ENCODE assay signal across 27 cellular contexts in the genomic region with DNA sequence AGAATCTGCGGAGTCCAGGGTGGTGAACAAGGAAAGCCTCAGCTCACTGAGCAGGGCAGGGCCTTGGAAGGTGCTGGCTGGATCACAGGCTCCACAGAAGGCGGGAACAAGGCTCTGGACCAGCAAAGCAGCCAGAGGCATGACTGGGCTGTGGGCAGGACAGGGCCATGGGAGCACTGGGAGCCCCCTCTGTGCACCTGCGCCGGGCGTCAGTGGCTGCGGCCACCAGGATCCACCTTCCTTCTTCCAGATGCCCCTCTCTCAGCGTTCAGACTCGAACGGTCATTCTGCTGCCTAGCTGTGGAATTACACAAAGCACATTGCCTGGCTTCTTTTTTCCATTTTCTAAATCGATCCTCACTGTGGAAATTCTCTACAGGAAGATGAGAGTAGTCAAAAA.
"Had no signal": no experiment of that assay in that cellular context is flagged by ENCODE, and none has a peak within 500 bp of the region (broad histone marks: within the 10 kb centered on the region; RNA-seq: fewer than 3 reads in every experiment).

No MANE protein-coding gene starts in this region.

- DNase-seq: activated B cell treated with CpG ODN at 0.5 μM for 24 hours; activated CD4-positive, alpha-beta T cell treated with anti-CD3 and anti-CD28 coated beads for 48 hours; activated CD4-positive, alpha-beta T cell treated with anti-CD3 and anti-CD28 coated beads, Interleukin-2, amount 50 U/mL, for 1 hour; activated CD4-positive, alpha-beta T cell treated with anti-CD3 and anti-CD28 coated beads, Interleukin-2, amount 50 U/mL, for 48 hours; activated CD8-positive, alpha-beta memory T cell treated with anti-CD3 and anti-CD28 coated beads for 24 hours; activated CD8-positive, alpha-beta T cell treated with anti-CD3 and anti-CD28 coated beads for 36 hours; activated effector memory CD4-positive, alpha-beta T cell treated with Interleukin-2 at 50 U/mL for 16 hours; activated gamma-delta T cell treated with Interleukin-2 at 50 U/mL for 16 hours; activated naive CD4-positive, alpha-beta T cell treated with anti-CD3 and anti-CD28 coated beads, Interleukin-2, amount 50 U/mL, for 16 hours; activated naive CD4-positive, alpha-beta T cell treated with Interleukin-2 at 50 U/mL for 16 hours; activated T-cell treated with anti-CD3 and anti-CD28 coated beads, Interleukin-2, amount 50 U/mL, for 4 hours; amniotic stem cell; anterior cingulate cortex; brain microvascular endothelial cell; caudate nucleus; cortex of kidney; dermis blood vessel endothelial cell; effector CD4-positive, alpha-beta T cell; effector memory CD8-positive, alpha-beta T cell; erythroblast; foreskin keratinocyte; gastrocnemius medialis; T-helper 2 cell had no signal

- ATAC-seq: activated CD4-positive, CD25-positive, alpha-beta regulatory T cell treated with anti-CD3 and anti-CD28 coated beads, Interleukin-2, amount 50 U/mL, for 24 hours; activated CD8-positive, alpha-beta T cell treated with anti-CD3 and anti-CD28 coated beads for 36 hours; activated T-cell treated with anti-CD3 and anti-CD28 coated beads, Interleukin-2, amount 50 U/mL, for 4 hours; activated T-helper 17 cell treated with anti-CD3 and anti-CD28 coated beads, Interleukin-2, amount 50 U/mL, for 72 hours; effector memory CD8-positive, alpha-beta T cell; foreskin keratinocyte; gastrocnemius medialis had no signal

- H3K36me3 ChIP-seq: brain microvascular endothelial cell, esophagus muscularis mucosa, gastrocnemius medialis had no signal

- H3K27ac ChIP-seq: brain microvascular endothelial cell, esophagus muscularis mucosa, foreskin keratinocyte, VCaP had no signal

- H3K27me3 ChIP-seq: brain microvascular endothelial cell, foreskin keratinocyte, gastrocnemius medialis had no signal

- H3K4me3 ChIP-seq: esophagus muscularis mucosa, gastrocnemius medialis had no signal

- H3K4me1 ChIP-seq: foreskin keratinocyte, gastrocnemius medialis had no signal

- H3K9me3 ChIP-seq: esophagus muscularis mucosa, gastrocnemius medialis had no signal
